In genomic region chr2:240237609-240238151, GRCh38 we compare ENCODE assay signal across 11 cellular contexts.
DNase-seq lines count a peak whose midpoint lies in the region; ATAC-seq, FAIRE-seq and TF ChIP-seq lines count a peak whose summit lies in the region.
"Had no signal": no experiment of that assay in that cellular context is flagged by ENCODE, and none has a peak within 500 bp of the region (broad histone marks: within the 10 kb centered on the region; RNA-seq: fewer than 3 reads in every experiment).

No MANE protein-coding gene starts in this region.

- no peak overlapping the region for H3K4me3 ChIP-seq in endothelial cell of umbilical vein (replicated peaks in 1 of 3; ENCODE audit: insufficient read depth in 1 of 3, low read depth in 1 of 3, low read length in 3 of 3)

- H3K36me3 ChIP-seq in endothelial cell of umbilical vein (ENCODE audit: control insufficient read depth in 2 of 2, extremely low read depth in 1 of 2, insufficient read depth in 2 of 2, low read length in 2 of 2), result no peaks in the 10 kb centered on the region

- no peak overlapping the region for H3K27ac ChIP-seq in endothelial cell of umbilical vein (ENCODE audit: insufficient read depth, low read depth, low read length)

- H2AFZ ChIP-seq in endothelial cell of umbilical vein (ENCODE audit: low read depth, low read length), result no peak overlapping the region

- POLR2A ChIA-PET in endothelial cell of umbilical vein (lab: Charles Lee), result no interaction called here

- no TSS peak for BruUV-seq in endothelial cell of umbilical vein (replicated peaks; lab: Mats Ljungman, UMichigan)

- no peak for TF ChIP-seq POLR2A in endothelial cell of umbilical vein (IDR thresholded peaks at IDR 0.05; ENCODE audit: low read depth, low read length)

- no peak for TF ChIP-seq CTCF in endothelial cell of umbilical vein (IDR thresholded peaks at IDR 0.05; ENCODE audit: extremely low read depth in 1 of 2, insufficient read depth in 1 of 2, low read depth in 1 of 2, low read length in 2 of 2)

- no peaks in the 10 kb centered on the region for H4K20me1 ChIP-seq in endothelial cell of umbilical vein (replicated peaks; ENCODE audit: control insufficient read depth, extremely low read depth, insufficient read depth, low read length)

- H3K9me3 ChIP-seq in endothelial cell of umbilical vein (replicated peaks; ENCODE audit: control insufficient read depth, insufficient read depth, low read length), result no peaks in the 10 kb centered on the region

- intact Hi-C loops in endothelial cell of umbilical vein (cut with micrococcal nuclease), result no loop called here

- H3K9me1 ChIP-seq in endothelial cell of umbilical vein (replicated peaks; ENCODE audit: control insufficient read depth, extremely low read depth, insufficient read depth, low read length), result no peaks in the 10 kb centered on the region

- no peak overlapping the region for H3K4me2 ChIP-seq in endothelial cell of umbilical vein (ENCODE audit: insufficient read depth, low read length)

- H3K9ac ChIP-seq in endothelial cell of umbilical vein (replicated peaks; ENCODE audit: extremely low read depth, insufficient read depth, low read length), result no peak overlapping the region

- no peak for ATAC-seq in GM19452 (IDR thresholded peaks at IDR 0.05; ENCODE audit: unreplicated experiment)

- dilution Hi-C loops in endothelial cell of umbilical vein (cut with MboI; ENCODE audit: extremely low pct_ligation_motif_present, low sequenced_read_pairs), result no loop called here

- CTCF ChIA-PET in endothelial cell of umbilical vein (lab: Charles Lee), result interaction anchor here (0.7 kb wide), 1 partner anchor 319 kb away, joined by 3 read pairs; no protein-coding TSS in a partner anchor

- H3K4me1 ChIP-seq in endothelial cell of umbilical vein (ENCODE audit: control insufficient read depth, extremely low read depth, insufficient read depth, low read length), result peaks cover 6% of the 10 kb centered on the region

- H3K79me2 ChIP-seq in endothelial cell of umbilical vein (ENCODE audit: control insufficient read depth, insufficient read depth, low read length), result no peaks in the 10 kb centered on the region

- peak; percentile 55 for DNase-seq in AG08396 (ENCODE audit: low spot score)
- peak; percentile 33 for DNase-seq in NCI-H2196 treated with DMSO at 0.1 percent for 48 hours (lab: John Stamatoyannopoulos, UW; ENCODE audit: unreplicated experiment)
- peak; percentile 73 for DNase-seq in endothelial cell of umbilical vein (ENCODE audit: low read depth, low spot score)
- peak; percentile 87 for DNase-seq in mucosa of gallbladder (ENCODE audit: low spot score)
- no peak for DNase-seq in NCI-H82 (lab: John Stamatoyannopoulos, UW)
- DNase-seq in T-helper 1 cell, result no peak
- DNase-seq in stimulated activated CD4-positive, alpha-beta T cell treated with anti-CD3 and anti-CD28 coated beads, Interleukin-1b, Interleukin-23, amount 100 ng/mL, for 48 hours, result no peak
- DNase-seq: effector CD4-positive, alpha-beta T cell; NCI-H1930; stimulated activated CD4-positive, alpha-beta T cell treated with anti-CD3 and anti-CD28 coated beads, Interleukin-12 subunit alpha, Interleukin-12 subunit beta, amount 100 ng/mL, for 4 hours had no signal

- H3K27me3 ChIP-seq in endothelial cell of umbilical vein (ENCODE audit: control insufficient read depth in 2 of 2, insufficient read depth in 2 of 2, low read length in 2 of 2), result peaks cover 0 to 4% of the 10 kb centered on the region in 2 experiments

- FAIRE-seq in endothelial cell of umbilical vein (lab: Jason Lieb, UNC), result peak; percentile 87

TF ChIP-seq in endothelial cell of umbilical vein, 7 proteins besides CTCF, POLR2A, EP300 and RAD21:
- peak; percentile 30 for TF ChIP-seq GATA2 (IDR thresholded peaks at IDR 0.05; ENCODE audit: insufficient read depth, insufficient read length, low read depth, low read length)
- TF ChIP-seq EZH2 (IDR thresholded peaks at IDR 0.05; ENCODE audit: borderline replicate concordance, low read depth, low read length, severe bottlenecking), result no peak
- TF ChIP-seq JUN (IDR thresholded peaks at IDR 0.05; ENCODE audit: borderline replicate concordance, insufficient read depth, insufficient read length, low read depth), result peak; percentile 39

Comparison
In these comparisons a context has a peak if more than half of its experiments do, and no peak if none do; other contexts are left out.
1. DNase-seq: peak in AG08396 (single experiment), NCI-H2196 treated with DMSO at 0.1 percent for 48 hours (single experiment), endothelial cell of umbilical vein (single experiment) and mucosa of gallbladder (single experiment); none in NCI-H82 (single experiment), T-helper 1 cell (0 of 5) and stimulated activated CD4-positive, alpha-beta T cell treated with anti-CD3 and anti-CD28 coated beads, Interleukin-1b, Interleukin-23, amount 100 ng/mL, for 48 hours (single experiment).